1 cellular context compared by ENCODE assay signal in the genomic region with DNA sequence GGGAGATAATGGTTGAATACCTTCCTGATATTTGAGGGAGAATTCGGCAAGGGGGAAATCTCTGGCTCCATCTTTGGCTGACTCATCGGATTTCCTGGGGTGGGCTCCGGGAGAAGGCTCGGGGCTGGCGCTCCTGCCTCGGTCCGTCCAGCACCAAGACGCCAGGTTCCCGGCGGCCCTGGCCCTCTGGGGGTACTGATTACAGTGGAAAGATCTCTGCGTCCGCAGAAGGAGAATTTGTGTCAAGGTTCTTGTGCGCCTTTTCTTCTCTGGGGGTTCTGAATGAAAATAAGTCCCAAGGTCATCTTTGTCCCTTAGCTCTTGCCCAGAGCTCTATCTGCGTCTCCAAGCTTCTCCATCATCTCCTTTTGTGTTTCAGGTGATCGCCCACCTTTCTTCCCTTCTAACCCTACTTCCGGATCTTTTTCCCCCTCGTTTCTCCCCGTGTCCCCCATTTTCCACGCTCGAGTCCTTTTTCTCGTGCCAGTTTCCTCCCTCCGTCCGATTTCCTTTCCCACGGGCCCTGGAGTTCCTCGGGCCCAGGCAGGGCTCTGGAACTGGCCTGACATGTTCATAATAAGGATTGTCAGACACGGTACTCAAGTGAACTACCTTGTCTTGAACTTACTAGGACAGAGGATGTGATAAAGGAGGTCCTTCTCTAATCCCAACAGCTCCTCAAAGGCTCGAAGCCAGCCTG.
A peak's percentile ranks its signal among the peaks of the same experiment; 100 is the strongest.
TF ChIP-seq lines count a peak whose summit lies in the region.

No MANE protein-coding gene starts in this region.

TF ChIP-seq in HepG2, 621 proteins besides CTCF, POLR2A, EP300 and RAD21:
- no peak for TF ChIP-seq FOXA3 (CRISPR knock-in tag; IDR thresholded peaks at IDR 0.05)
- TF ChIP-seq MAFF (IDR thresholded peaks at IDR 0.05; ENCODE audit: low read depth, low read length) = peak; percentile 45; the same call in 1 of the 2 replicates
- TF ChIP-seq MAFK (conservative IDR thresholded peaks at IDR 0.05 in 1 of 2, IDR thresholded peaks at IDR 0.05 in 1 of 2; ENCODE audit: low read length in 2 of 2) = peak; percentile 37 to 68; a peak in 3 of 4 replicates
TF ChIP-seq in HepG2: peak in this region for 2.
